Comparison of ENCODE assay signal across 1 cellular context in genomic region chr9:36426945-36427344, GRCh38.
TF ChIP-seq lines count a peak whose summit lies in the region.

No MANE protein-coding gene starts in this region.

TF ChIP-seq in K562, 482 proteins besides CTCF, POLR2A, EP300 and RAD21 (continued from another document and continues in another):
- TF ChIP-seq STAT6 (CRISPR knock-in tag; IDR thresholded peaks at IDR 0.05), result no peak
- TF ChIP-seq SAFB (IDR thresholded peaks at IDR 0.05; ENCODE audit: borderline replicate concordance, low read depth, low read length), result no peak
- no peak for TF ChIP-seq ETV1 (tag; conservative IDR thresholded peaks at IDR 0.05; ENCODE audit: low read depth)
- no peak for TF ChIP-seq MBD2 (IDR thresholded peaks at IDR 0.05; ENCODE audit: borderline replicate concordance, low read depth)
- TF ChIP-seq ZNF717 (CRISPR knock-in tag; IDR thresholded peaks at IDR 0.05), result no peak
- no peak for TF ChIP-seq RAD51 (IDR thresholded peaks at IDR 0.05; ENCODE audit: borderline replicate concordance, low read depth)
- TF ChIP-seq FOSL1 (tag; conservative IDR thresholded peaks at IDR 0.05), result peak; percentile 49; the same call in 1 of the 2 replicates
- no peak for TF ChIP-seq FOXA3 (CRISPR knock-in tag; conservative IDR thresholded peaks at IDR 0.05 in 1 of 2, IDR thresholded peaks at IDR 0.05 in 1 of 2)
- no peak for TF ChIP-seq ZFP36 (IDR thresholded peaks at IDR 0.05; ENCODE audit: low read depth, low read length, partially characterized antibody)
- no peak for TF ChIP-seq STAT5A (IDR thresholded peaks at IDR 0.05; ENCODE audit: borderline replicate concordance, low read length)
- TF ChIP-seq JUND (IDR thresholded peaks at IDR 0.05; ENCODE audit: borderline replicate concordance, low read depth, low read length), result peak; percentile 24; the same call in 1 of the 2 replicates
- no peak for TF ChIP-seq JUND (tag; IDR thresholded peaks at IDR 0.05; ENCODE audit: borderline replicate concordance, low read depth, low read length)
- TF ChIP-seq DPF2 (IDR thresholded peaks at IDR 0.05), result peak; percentile 53
- no peak for TF ChIP-seq MGA (IDR thresholded peaks at IDR 0.05)
- TF ChIP-seq SIRT6 (IDR thresholded peaks at IDR 0.05; ENCODE audit: low read depth, low read length), result no peak
- no peak for TF ChIP-seq MITF (IDR thresholded peaks at IDR 0.05)
- no peak for TF ChIP-seq LARP7 (IDR thresholded peaks at IDR 0.05)
- no peak for TF ChIP-seq IRF9 (tag; IDR thresholded peaks at IDR 0.05)
- 0 out of 2 replicates have a peak, but pooled peaks have one; percentile 24 for TF ChIP-seq MYC (IDR thresholded peaks at IDR 0.05; ENCODE audit: low read depth, low read length)
- no peak for TF ChIP-seq MYC (CRISPR knock-in tag; IDR thresholded peaks at IDR 0.05; ENCODE audit: borderline replicate concordance, low read depth)
- TF ChIP-seq HDAC8 (tag; IDR thresholded peaks at IDR 0.05), result no peak
- no peak for TF ChIP-seq ATF1 (CRISPR knock-in tag; IDR thresholded peaks at IDR 0.05)
- TF ChIP-seq ATF1 (tag; IDR thresholded peaks at IDR 0.05), result no peak
- TF ChIP-seq SOX6 (IDR thresholded peaks at IDR 0.05), result no peak
- TF ChIP-seq RNF219 (CRISPR knock-in tag; IDR thresholded peaks at IDR 0.05), result no peak
- TF ChIP-seq KAT2B (IDR thresholded peaks at IDR 0.05; ENCODE audit: low read depth, low read length), result no peak
- no peak for TF ChIP-seq NFATC3 (IDR thresholded peaks at IDR 0.05)
- TF ChIP-seq ZNF239 (CRISPR knock-in tag; IDR thresholded peaks at IDR 0.05), result no peak
- no peak for TF ChIP-seq HMBOX1 (IDR thresholded peaks at IDR 0.05)
- no peak for TF ChIP-seq PHB (CRISPR knock-in tag; IDR thresholded peaks at IDR 0.05)
- TF ChIP-seq ELF2 (CRISPR knock-in tag; IDR thresholded peaks at IDR 0.05), result no peak
- no peak for TF ChIP-seq ZNF561 (CRISPR knock-in tag; conservative IDR thresholded peaks at IDR 0.05)
- no peak for TF ChIP-seq ATF6 (CRISPR knock-in tag; IDR thresholded peaks at IDR 0.05)
- no peak for TF ChIP-seq EWSR1 (IDR thresholded peaks at IDR 0.05; ENCODE audit: borderline replicate concordance, low read depth, partially characterized antibody)
- TF ChIP-seq MAFG (tag; conservative IDR thresholded peaks at IDR 0.05), result peak; percentile 28; the same call in 1 of the 2 replicates
- TF ChIP-seq C11orf30 (IDR thresholded peaks at IDR 0.05; ENCODE audit: low read depth), result 0 out of 2 replicates have a peak, but pooled peaks have one; percentile 10
- TF ChIP-seq ZNF77 (CRISPR knock-in tag; IDR thresholded peaks at IDR 0.05), result no peak
- TF ChIP-seq ZNF639 (CRISPR knock-in tag; conservative IDR thresholded peaks at IDR 0.05 in 1 of 2, IDR thresholded peaks at IDR 0.05 in 1 of 2), result no peak
- TF ChIP-seq TCF3 (CRISPR knock-in tag; IDR thresholded peaks at IDR 0.05), result no peak
